Comparison of ENCODE assay signal across 18 cellular contexts in genomic region chr2:102021776-102022175, GRCh38. TPM values are rescaled to one million over a fixed set of nuclear protein-coding genes. Genes with fewer than 3 reads are reported as not detected.
DNase-seq lines count a peak whose midpoint lies in the region; ATAC-seq and TF ChIP-seq lines count a peak whose summit lies in the region.
"Had no signal": no experiment of that assay in that cellular context is flagged by ENCODE, and none has a peak within 500 bp of the region (broad histone marks: within the 10 kb centered on the region; RNA-seq: fewer than 3 reads in every experiment).

No MANE protein-coding gene starts in this region.

- H3K36me3 ChIP-seq in mucosa of rectum (ENCODE audit: control insufficient read depth in 2 of 2, insufficient read depth in 2 of 2, low read length in 2 of 2) (peaks cover 0 to 2% of the 10 kb centered on the region in 2 donors), aorta (ENCODE audit: control insufficient read depth in 1 of 2, insufficient read depth in 2 of 2, low read length in 1 of 2) (no peaks in the 10 kb centered on the region), psoas muscle (ENCODE audit: insufficient read depth in 1 of 2, low read depth in 1 of 2) (no peaks in the 10 kb centered on the region)

- ATAC-seq in Right ventricle myocardium superior (ENCODE audit: poor library complexity) (peak; percentile 76), aorta (ENCODE audit: low FRiP score) (peak; percentile 64), HG02763 (IDR thresholded peaks at IDR 0.05; ENCODE audit: unreplicated experiment) (no peak), psoas muscle (no peak)
- ATAC-seq: naive thymus-derived CD8-positive, alpha-beta T cell had no signal

- intact Hi-C loops in Right ventricle myocardium superior (cut with DNase I) (loop anchor here (2.0 to 10.0 kb wide), 3 partner anchors 143 to 333 kb away; partner anchors contain the start of gene IL18R1), cardiac septum (cut with DNase I) (loop anchor here (2.0 to 5.0 kb wide), 2 partner anchors 121 to 219 kb away; partner anchors contain the start of gene IL1R1), aorta (cut with DNase I) (loop anchor here (2.0 to 10.0 kb wide), 4 partner anchors 46 to 333 kb away; partner anchors contain the start of gene IL18R1 (in 1 of the 2)), psoas muscle (cut with DNase I) (loop anchor here (1.0 to 10.0 kb wide), 6 partner anchors 36 to 423 kb away; partner anchors contain the start of gene IL18R1 (in 1 of the 2))

- peak overlapping the region; percentile 5 to 29 for H3K27ac ChIP-seq in mucosa of rectum (ENCODE audit: low read depth in 2 of 2, low read length in 2 of 2)
- no peak overlapping the region for H3K27ac ChIP-seq in aorta (ENCODE audit: low read depth in 1 of 2, low read length in 2 of 2)
- no peak overlapping the region for H3K27ac ChIP-seq in psoas muscle

- H3K27me3 ChIP-seq in mucosa of rectum (ENCODE audit: control insufficient read depth in 2 of 2, insufficient read depth in 2 of 2, low read length in 2 of 2) (no peaks in the 10 kb centered on the region), aorta (ENCODE audit: control insufficient read depth in 1 of 2, insufficient read depth in 2 of 2, low read length in 1 of 2) (no peaks in the 10 kb centered on the region), psoas muscle (ENCODE audit: insufficient read depth in 3 of 3, low read length in 2 of 3) (no peaks in the 10 kb centered on the region)

- no peak for DNase-seq in Right ventricle myocardium superior
- DNase-seq in cardiac septum (ENCODE audit: low spot score) = no peak
- peak; percentile 96 for DNase-seq in fibroblast of pulmonary artery (ENCODE audit: low read depth)
- no peak for DNase-seq in aorta
- no peak for DNase-seq in LoVo (ENCODE audit: low spot score)
- no peak for DNase-seq in psoas muscle
- DNase-seq: activated CD4-positive, alpha-beta T cell treated with anti-CD3 and anti-CD28 coated beads, Interleukin-2, amount 10 ng/mL, durations not matched to agents 24 days and 14 days; anterior cingulate cortex; COR-L47; effector memory CD4-positive, alpha-beta T cell; GDM1; MM.1S; naive thymus-derived CD8-positive, alpha-beta T cell; retina; stimulated activated CD4-positive, alpha-beta T cell treated with anti-CD3 and anti-CD28 coated beads, Interleukin-4, amount 100 ng/mL, for 4 hours; T-helper 9 cell had no signal

- H3K4me1 ChIP-seq in mucosa of rectum (ENCODE audit: control insufficient read depth in 2 of 2, insufficient read depth in 2 of 2, low read length in 2 of 2) = peaks cover under 1 to 2% of the 10 kb centered on the region in 2 donors
- no peaks in the 10 kb centered on the region for H3K4me1 ChIP-seq in aorta (ENCODE audit: control insufficient read depth in 1 of 2, insufficient read depth in 2 of 2, low read length in 2 of 2)
- peaks cover 19% of the 10 kb centered on the region for H3K4me1 ChIP-seq in psoas muscle

- TF ChIP-seq CTCF in fibroblast of pulmonary artery (IDR thresholded peaks at IDR 0.05; ENCODE audit: low read length, missing control alignments) (no peak), psoas muscle (IDR thresholded peaks at IDR 0.05) (no peak)

- 71 to 74% methylated on average over 6 of the region's 6 CpGs for WGBS in aorta, 2 donors
- 50 to 51% (median 51%) methylated on average over 6 of the region's 6 CpGs for WGBS in psoas muscle, 3 donors

- H3K9ac ChIP-seq in mucosa of rectum (ENCODE audit: low read depth in 1 of 2, low read length in 2 of 2) = no peak overlapping the region

- H3K4me3 ChIP-seq in fibroblast of pulmonary artery (replicated peaks; ENCODE audit: low read depth, low read length) (no peak overlapping the region), mucosa of rectum (ENCODE audit: low read length in 2 of 2) (no peak overlapping the region), aorta (ENCODE audit: low read length in 2 of 2) (no peak overlapping the region), psoas muscle (no peak overlapping the region)

- no peaks in the 10 kb centered on the region for H3K9me3 ChIP-seq in mucosa of rectum (ENCODE audit: control insufficient read depth in 2 of 2, low read length in 2 of 2)
- no peaks in the 10 kb centered on the region for H3K9me3 ChIP-seq in aorta (ENCODE audit: control insufficient read depth, low read length)
- H3K9me3 ChIP-seq in psoas muscle = no peaks in the 10 kb centered on the region

RNA-seq across cellular contexts. Expression of gene IL1R2, which starts 30.0 kb away (rescaled TPM):
- 1.4 TPM for total RNA-seq in Right ventricle myocardium superior
- total RNA-seq in cardiac septum = 1.0 TPM
- total RNA-seq in aorta = 10 to 100 TPM in 1 of 2 donors, 1 to 10 TPM in 1; 3.3 to 38.3 TPM
- polyA plus RNA-seq in aorta = 1 to 10 TPM in 1 of 2 donors, under 1 TPM in 1; 0.97 to 9.3 TPM
- 1 to 10 TPM in 2 of 4 donors, under 1 TPM in 2; 0.41 to 3.1 (median 1.6) TPM for total RNA-seq in psoas muscle
- 1 to 10 TPM in 2 of 3 donors, under 1 TPM in 1; 0.86 to 3.4 (median 1.3) TPM for polyA plus RNA-seq in psoas muscle
- total RNA-seq: naive thymus-derived CD8-positive, alpha-beta T cell had no signal
- polyA plus RNA-seq: naive thymus-derived CD8-positive, alpha-beta T cell had no signal

Comparison
In these comparisons a context has a peak if more than half of its experiments do, and no peak if none do; other contexts are left out.
1. ATAC-seq: peak in Right ventricle myocardium superior (single experiment) and aorta (single experiment); none in HG02763 (single experiment) and psoas muscle (0 of 4).
2. H3K27ac ChIP-seq: peak in mucosa of rectum (2 of 2); none in aorta (0 of 2) and psoas muscle (single experiment).